Comparison of ENCODE assay signal across 3 cellular contexts in the genomic region with DNA sequence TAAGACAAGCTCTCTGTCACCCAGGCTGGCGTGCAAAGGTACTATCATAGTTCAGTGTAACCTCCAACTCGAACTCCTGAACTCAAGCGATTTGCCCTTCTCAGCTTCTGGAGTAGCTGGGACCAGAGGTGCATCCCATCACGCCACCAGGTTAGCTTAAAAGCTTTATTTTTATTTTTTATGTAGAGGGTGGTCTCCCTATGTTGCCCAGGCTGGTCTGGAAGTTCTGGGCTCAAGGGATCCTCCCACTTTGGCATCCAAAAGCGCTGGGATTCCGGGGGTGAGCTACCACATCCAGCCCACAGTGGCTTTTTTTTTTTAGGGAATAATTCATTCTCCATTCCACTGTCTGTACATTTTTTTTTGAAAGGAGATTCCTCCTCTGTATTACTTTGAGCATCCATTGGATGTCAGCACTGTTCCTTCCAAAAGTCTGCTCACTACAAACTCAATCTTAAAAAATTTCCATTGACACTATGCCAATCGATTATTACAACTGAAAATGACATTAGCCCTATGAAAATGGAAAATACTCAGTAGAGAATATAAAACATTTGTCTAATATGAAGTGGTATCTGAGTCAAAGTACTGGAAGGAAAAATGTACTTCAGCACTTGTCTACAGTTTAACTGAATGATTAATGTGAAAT.
TF ChIP-seq lines count a peak whose summit lies in the region.

No MANE protein-coding gene starts in this region.

TF ChIP-seq in SK-N-SH, 30 proteins besides CTCF, POLR2A, EP300 and RAD21:
- peak; percentile 37; the same call in 1 of the 2 replicates for TF ChIP-seq SMC3 (IDR thresholded peaks at IDR 0.05; ENCODE audit: low read depth, low read length)
- TF ChIP-seq USF2 (IDR thresholded peaks at IDR 0.05; ENCODE audit: borderline replicate concordance, low read depth, low read length): no peak
TF ChIP-seq in SK-N-SH: peak in this region for 1.

TF ChIP-seq in SK-N-SH treated with all-trans-retinoic acid at 6 μM for 48 hours, 23 proteins besides CTCF, POLR2A, EP300 and RAD21:
- TF ChIP-seq ZFP30 (CRISPR knock-in tag; IDR thresholded peaks at IDR 0.05): no peak

TF ChIP-seq in GM12878, 131 proteins besides CTCF, POLR2A, EP300 and RAD21:
- TF ChIP-seq NKRF (conservative IDR thresholded peaks at IDR 0.05): no peak
- TF ChIP-seq SPI1 (IDR thresholded peaks at IDR 0.05; ENCODE audit: borderline replicate concordance, insufficient read depth, low read depth, low read length): no peak
- no peak for TF ChIP-seq ZNF622 (IDR thresholded peaks at IDR 0.05)
- no peak for TF ChIP-seq KLF5 (IDR thresholded peaks at IDR 0.05; ENCODE audit: partially characterized antibody)
- no peak for TF ChIP-seq RELB (IDR thresholded peaks at IDR 0.05; ENCODE audit: low read depth)
- no peak for TF ChIP-seq CEBPZ (IDR thresholded peaks at IDR 0.05; ENCODE audit: low read depth, low read length)
- TF ChIP-seq SIX5 (IDR thresholded peaks at IDR 0.05; ENCODE audit: low read depth, low read length, severe bottlenecking): no peak
- 0 out of 2 replicates have a peak, but pooled peaks have one; percentile 37 for TF ChIP-seq ZNF384 (IDR thresholded peaks at IDR 0.05; ENCODE audit: borderline replicate concordance, low read depth, low read length)
- no peak for TF ChIP-seq ZBED1 (IDR thresholded peaks at IDR 0.05; ENCODE audit: borderline replicate concordance)
- peak; percentile 36; the same call in 1 of the 2 replicates for TF ChIP-seq SMC3 (IDR thresholded peaks at IDR 0.05; ENCODE audit: borderline replicate concordance, low read length)
- TF ChIP-seq ZNF217 (IDR thresholded peaks at IDR 0.05): 0 out of 2 replicates have a peak, but pooled peaks have one; percentile 19
- TF ChIP-seq BCL3 (IDR thresholded peaks at IDR 0.05; ENCODE audit: borderline replicate concordance, insufficient read depth, low read depth, low read length, poor library complexity, severe bottlenecking): no peak
- TF ChIP-seq BHLHE40 (IDR thresholded peaks at IDR 0.05; ENCODE audit: borderline replicate concordance in 1 of 2, low read depth in 2 of 2, low read length in 1 of 2): no peak
- no peak for TF ChIP-seq ATF2 (IDR thresholded peaks at IDR 0.05; ENCODE audit: low read length)
- TF ChIP-seq, protein P1, sequence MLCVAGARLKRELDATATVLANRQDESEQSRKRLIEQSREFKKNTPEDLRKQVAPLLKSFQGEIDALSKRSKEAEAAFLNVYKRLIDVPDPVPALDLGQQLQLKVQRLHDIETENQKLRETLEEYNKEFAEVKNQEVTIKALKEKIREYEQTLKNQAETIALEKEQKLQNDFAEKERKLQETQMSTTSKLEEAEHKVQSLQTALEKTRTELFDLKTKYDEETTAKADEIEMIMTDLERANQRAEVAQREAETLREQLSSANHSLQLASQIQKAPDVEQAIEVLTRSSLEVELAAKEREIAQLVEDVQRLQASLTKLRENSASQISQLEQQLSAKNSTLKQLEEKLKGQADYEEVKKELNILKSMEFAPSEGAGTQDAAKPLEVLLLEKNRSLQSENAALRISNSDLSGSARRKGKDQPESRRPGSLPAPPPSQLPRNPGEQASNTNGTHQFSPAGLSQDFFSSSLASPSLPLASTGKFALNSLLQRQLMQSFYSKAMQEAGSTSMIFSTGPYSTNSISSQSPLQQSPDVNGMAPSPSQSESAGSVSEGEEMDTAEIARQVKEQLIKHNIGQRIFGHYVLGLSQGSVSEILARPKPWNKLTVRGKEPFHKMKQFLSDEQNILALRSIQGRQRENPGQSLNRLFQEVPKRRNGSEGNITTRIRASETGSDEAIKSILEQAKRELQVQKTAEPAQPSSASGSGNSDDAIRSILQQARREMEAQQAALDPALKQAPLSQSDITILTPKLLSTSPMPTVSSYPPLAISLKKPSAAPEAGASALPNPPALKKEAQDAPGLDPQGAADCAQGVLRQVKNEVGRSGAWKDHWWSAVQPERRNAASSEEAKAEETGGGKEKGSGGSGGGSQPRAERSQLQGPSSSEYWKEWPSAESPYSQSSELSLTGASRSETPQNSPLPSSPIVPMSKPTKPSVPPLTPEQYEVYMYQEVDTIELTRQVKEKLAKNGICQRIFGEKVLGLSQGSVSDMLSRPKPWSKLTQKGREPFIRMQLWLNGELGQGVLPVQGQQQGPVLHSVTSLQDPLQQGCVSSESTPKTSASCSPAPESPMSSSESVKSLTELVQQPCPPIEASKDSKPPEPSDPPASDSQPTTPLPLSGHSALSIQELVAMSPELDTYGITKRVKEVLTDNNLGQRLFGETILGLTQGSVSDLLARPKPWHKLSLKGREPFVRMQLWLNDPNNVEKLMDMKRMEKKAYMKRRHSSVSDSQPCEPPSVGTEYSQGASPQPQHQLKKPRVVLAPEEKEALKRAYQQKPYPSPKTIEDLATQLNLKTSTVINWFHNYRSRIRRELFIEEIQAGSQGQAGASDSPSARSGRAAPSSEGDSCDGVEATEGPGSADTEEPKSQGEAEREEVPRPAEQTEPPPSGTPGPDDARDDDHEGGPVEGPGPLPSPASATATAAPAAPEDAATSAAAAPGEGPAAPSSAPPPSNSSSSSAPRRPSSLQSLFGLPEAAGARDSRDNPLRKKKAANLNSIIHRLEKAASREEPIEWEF (IDR thresholded peaks at IDR 0.05; ENCODE audit: insufficient replicate concordance, low read depth, low read length): peak; percentile 22
- TF ChIP-seq HDGF (IDR thresholded peaks at IDR 0.05): no peak
- no peak for TF ChIP-seq MYC (IDR thresholded peaks at IDR 0.05; ENCODE audit: insufficient read depth, insufficient read length, insufficient replicate concordance, low read length, severe bottlenecking)
- peak; percentile 77; the same call in 1 of the 2 replicates for TF ChIP-seq CHD1 (IDR thresholded peaks at IDR 0.05; ENCODE audit: low read depth, low read length)
- TF ChIP-seq TARDBP (IDR thresholded peaks at IDR 0.05; ENCODE audit: borderline replicate concordance): no peak
- TF ChIP-seq BACH1 (IDR thresholded peaks at IDR 0.05; ENCODE audit: borderline replicate concordance): no peak
- peak; percentile 26; the same call in 1 of the 2 replicates for TF ChIP-seq POLR2AphosphoS5 (IDR thresholded peaks at IDR 0.05; ENCODE audit: low read length)
